In genomic region chr2:217207387-217208010, GRCh38 we compare ENCODE assay signal across 19 cellular contexts.
"Had no signal": no experiment of that assay in that cellular context is flagged by ENCODE, and none has a peak within 500 bp of the region (broad histone marks: within the 10 kb centered on the region; RNA-seq: fewer than 3 reads in every experiment).

No MANE protein-coding gene starts in this region.

- H3K9me3 ChIP-seq: breast epithelium, gastrocnemius medialis had no signal

- H3K27ac Mint-ChIP-seq: activated naive CD4-positive, alpha-beta T cell treated with anti-CD3 and anti-CD28 coated beads, Interleukin-2, amount 50 U/mL, for 24 hours; immature natural killer cell; memory B cell; naive thymus-derived CD4-positive, alpha-beta T cell had no signal

- H3K36me3 Mint-ChIP-seq: activated naive CD4-positive, alpha-beta T cell treated with anti-CD3 and anti-CD28 coated beads, Interleukin-2, amount 50 U/mL, for 24 hours; immature natural killer cell; memory B cell had no signal

- H3K4me1 ChIP-seq: breast epithelium had no signal

- DNase-seq: activated gamma-delta T cell; gastrocnemius medialis; heart right ventricle; immature natural killer cell; naive thymus-derived CD4-positive, alpha-beta T cell; nucleus accumbens; posterior cingulate gyrus; stimulated activated CD4-positive, alpha-beta T cell treated with anti-CD3 and anti-CD28 coated beads, Interleukin-2, amount 100 ng/mL, for 24 hours; stimulated activated naive CD8-positive, alpha-beta T cell treated with anti-CD3 and anti-CD28 coated beads, Interleukin-15, Interleukin-2, amounts not matched to agents 100 U/mL and 50 U/mL, for 24 hours; substantia nigra; T1000; tibial artery had no signal

- H3K4me3 ChIP-seq: breast epithelium, coronary artery, gastrocnemius medialis, heart right ventricle, tibial artery had no signal

- H3K4me1 Mint-ChIP-seq: activated naive CD4-positive, alpha-beta T cell treated with anti-CD3 and anti-CD28 coated beads, Interleukin-2, amount 50 U/mL, for 24 hours; immature natural killer cell; memory B cell had no signal

- H3K27ac ChIP-seq: breast epithelium, coronary artery, gastrocnemius medialis, heart right ventricle, tibial artery had no signal

- H3K4me3 Mint-ChIP-seq: activated naive CD4-positive, alpha-beta T cell treated with anti-CD3 and anti-CD28 coated beads, Interleukin-2, amount 50 U/mL, for 24 hours; immature natural killer cell; memory B cell; naive thymus-derived CD4-positive, alpha-beta T cell had no signal

- H3K36me3 ChIP-seq: breast epithelium, gastrocnemius medialis, heart right ventricle, tibial artery had no signal

- H3K27me3 ChIP-seq: breast epithelium, gastrocnemius medialis, tibial artery had no signal

- FAIRE-seq: astrocyte, endometrium, urothelium cell line had no signal
